9 cellular contexts compared by ENCODE assay signal in genomic region chr1:173255214-173255813, GRCh38. TPM values are rescaled to one million over a fixed set of nuclear protein-coding genes. Genes with fewer than 3 reads are reported as not detected.
DNase-seq lines count a peak whose midpoint lies in the region; ATAC-seq, FAIRE-seq and TF ChIP-seq lines count a peak whose summit lies in the region.
"Had no signal": no experiment of that assay in that cellular context is flagged by ENCODE, and none has a peak within 500 bp of the region (broad histone marks: within the 10 kb centered on the region; RNA-seq: fewer than 3 reads in every experiment).

No MANE protein-coding gene starts in this region.

- intact Hi-C loops in left lung (cut with DNase I): no loop called here

- no peak overlapping the region for H3K27ac ChIP-seq in astrocyte (ENCODE audit: low read depth, low read length)
- no peak overlapping the region for H3K27ac ChIP-seq in left lung

- H3K9me3 ChIP-seq in astrocyte (ENCODE audit: insufficient read depth, low read depth, low read length) (no peaks in the 10 kb centered on the region), left lung (peaks cover 0 to 8% of the 10 kb centered on the region in 2 donors)

- no peak overlapping the region for H2AFZ ChIP-seq in astrocyte (ENCODE audit: low read depth, low read length)

- TF ChIP-seq CTCF in astrocyte (IDR thresholded peaks at IDR 0.05; ENCODE audit: insufficient read depth, low read depth, low read length): peak; percentile 82
- peak; percentile 56 to 71 for TF ChIP-seq CTCF in left lung (IDR thresholded peaks at IDR 0.05)

- no peaks in the 10 kb centered on the region for H3K79me2 ChIP-seq in astrocyte (ENCODE audit: insufficient read depth, low read length)

- DNase-seq in NCI-H82 (lab: John Stamatoyannopoulos, UW) (peak; percentile 56), NCI-H82 treated with DMSO at 0.1 percent for 48 hours (lab: John Stamatoyannopoulos, UW; ENCODE audit: unreplicated experiment) (no peak), M059J (ENCODE audit: low read depth) (peak; percentile 56), astrocyte (ENCODE audit: low read depth) (no peak), left lung (no peak), NCI-H1436 treated with DMSO at 0.1 percent for 48 hours (lab: John Stamatoyannopoulos, UW) (no peak)

- H3K36me3 Mint-ChIP-seq in astrocyte (ENCODE audit: low read depth, unreplicated experiment): peaks cover 5% of the 10 kb centered on the region

- no peak overlapping the region for H3K4me3 ChIP-seq in astrocyte (ENCODE audit: insufficient read depth, low read depth, low read length)
- no peak overlapping the region for H3K4me3 ChIP-seq in left lung

- H3K36me3 ChIP-seq in astrocyte (ENCODE audit: insufficient read depth, low read length) (no peaks in the 10 kb centered on the region), left lung (no peaks in the 10 kb centered on the region)

- H3K27ac Mint-ChIP-seq in astrocyte (ENCODE audit: unreplicated experiment): peak overlapping the region; percentile 55
- H3K27ac Mint-ChIP-seq: activated naive CD8-positive, alpha-beta T cell had no signal

- ATAC-seq in left lung: peak; percentile 80
- ATAC-seq in GM18519 (IDR thresholded peaks at IDR 0.05; ENCODE audit: low FRiP score, unreplicated experiment): no peak
- ATAC-seq in HG03139 (IDR thresholded peaks at IDR 0.05; ENCODE audit: unreplicated experiment): no peak

- H3K4me2 ChIP-seq in astrocyte (ENCODE audit: low read length): no peak overlapping the region

- no peaks in the 10 kb centered on the region for H4K20me1 ChIP-seq in astrocyte (ENCODE audit: insufficient read depth, low read length)

- H3K4me1 Mint-ChIP-seq in astrocyte (ENCODE audit: low read depth, unreplicated experiment): peaks cover 29% of the 10 kb centered on the region

- H3K4me3 Mint-ChIP-seq in astrocyte (ENCODE audit: unreplicated experiment): no peak overlapping the region
- H3K4me3 Mint-ChIP-seq: activated naive CD8-positive, alpha-beta T cell had no signal

- H3K9me3 Mint-ChIP-seq in astrocyte (ENCODE audit: unreplicated experiment): peaks cover 4% of the 10 kb centered on the region

- no peak overlapping the region for H3K9ac ChIP-seq in astrocyte (ENCODE audit: low read length)

- H3K27me3 Mint-ChIP-seq in astrocyte (ENCODE audit: low read depth, unreplicated experiment): no peaks in the 10 kb centered on the region
- H3K27me3 Mint-ChIP-seq: activated naive CD8-positive, alpha-beta T cell had no signal

- FAIRE-seq in astrocyte (lab: Jason Lieb, UNC): no peak

- H3K4me1 ChIP-seq in astrocyte (ENCODE audit: insufficient read depth, low read length) (peaks cover 5% of the 10 kb centered on the region), left lung (no peaks in the 10 kb centered on the region)

- H3K27me3 ChIP-seq in astrocyte (ENCODE audit: insufficient read depth, low read length): no peaks in the 10 kb centered on the region
- no peaks in the 10 kb centered on the region for H3K27me3 ChIP-seq in left lung

RNA-seq across cellular contexts. Expression of gene TNFSF4, which starts 48.2 kb away (rescaled TPM):
- 14.6 and 14.7 TPM in 2 replicates for total RNA-seq in M059J (2014; rRNA removed; shearing (Covaris generic))
- total RNA-seq in astrocyte: 3.0 and 3.3 TPM in 2 replicates
- total RNA-seq in left lung: 1 to 10 TPM in 1 of 2 donors, under 1 TPM in 1; 0.73 to 1.3 TPM

Comparison
In these comparisons a context has a peak if more than half of its experiments do, and no peak if none do; other contexts are left out.
1. DNase-seq: peak in NCI-H82 (single experiment) and M059J (single experiment); none in NCI-H82 treated with DMSO at 0.1 percent for 48 hours (single experiment), astrocyte (single experiment), left lung (0 of 2) and NCI-H1436 treated with DMSO at 0.1 percent for 48 hours (single experiment).